8 cellular contexts compared by ENCODE assay signal in the genomic region with DNA sequence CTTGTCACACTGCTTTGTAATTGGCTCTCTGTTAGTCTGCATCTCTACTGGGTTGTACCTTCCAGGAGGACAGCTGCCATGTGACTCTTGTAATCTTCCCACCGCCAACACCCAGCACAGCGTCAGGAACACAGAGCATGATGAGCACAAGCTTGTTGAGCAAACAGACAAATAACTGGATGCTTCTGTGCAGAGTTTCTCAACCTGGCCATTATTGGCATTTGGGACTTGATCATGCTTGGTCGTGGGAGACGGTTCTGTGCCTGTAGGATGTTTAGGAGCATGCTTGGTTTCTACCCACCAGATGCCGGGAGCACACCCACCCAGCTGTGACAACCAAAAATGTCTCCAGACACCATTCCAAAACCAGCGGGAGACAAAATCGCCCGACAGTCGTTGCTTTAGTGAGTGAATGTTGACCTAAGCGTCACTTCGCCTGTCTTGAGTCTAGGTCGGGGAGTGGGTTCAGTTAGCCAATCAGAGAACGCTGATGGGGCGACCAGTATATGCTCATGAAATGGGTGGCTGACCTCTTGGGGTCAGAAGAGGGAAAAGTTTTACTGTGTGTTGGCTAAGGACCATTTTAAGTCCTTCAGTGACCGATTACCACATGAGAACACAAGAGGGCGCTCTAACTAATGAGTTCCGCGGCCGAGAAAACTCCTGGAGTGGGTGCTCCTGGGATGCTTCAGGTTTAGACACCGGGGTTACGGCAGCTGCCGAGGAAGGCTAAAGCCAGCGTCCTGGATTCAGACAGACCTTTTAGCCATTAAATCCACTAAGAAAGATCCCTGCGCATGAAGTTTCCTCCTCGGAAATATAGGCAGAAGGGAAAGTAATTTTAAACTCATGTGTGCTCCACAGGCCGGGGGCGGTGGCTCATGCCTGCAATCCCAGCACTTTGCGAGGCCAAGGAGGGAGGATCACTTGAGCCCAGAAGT. TPM values are rescaled to one million over a fixed set of nuclear protein-coding genes. Genes with fewer than 3 reads are reported as not detected.
A peak's percentile ranks its signal among the peaks of the same experiment; 100 is the strongest.
DNase-seq lines count a peak whose midpoint lies in the region; ATAC-seq and TF ChIP-seq lines count a peak whose summit lies in the region.

No MANE protein-coding gene starts in this region.

- H3K4me1 Mint-ChIP-seq in activated T-helper 2 cell treated with anti-CD3 and anti-CD28 coated beads, Interferon-gamma antibody, Interleukin-2, Interleukin-4, amounts not matched to agents 10 μg/mL and 5 μg/mL and 100 μg/mL, durations not matched to agents 14 hours and 24 hours and 36 hours (ENCODE audit: low read depth): peaks cover 4% of the 10 kb centered on the region
- peaks cover 6% of the 10 kb centered on the region for H3K4me1 Mint-ChIP-seq in osteocyte (ENCODE audit: unreplicated experiment)

- peak; percentile 75 for ATAC-seq in DND-41 (ENCODE audit: insufficient read depth, low read depth)
- ATAC-seq in foreskin keratinocyte: peak; percentile 44
- ATAC-seq in upper lobe of left lung (ENCODE audit: low FRiP score in 2 of 2): peak; percentile 81 to 82
- no peak for ATAC-seq in GM21619 (IDR thresholded peaks at IDR 0.05; ENCODE audit: unreplicated experiment)

- H3K27me3 Mint-ChIP-seq in activated T-helper 2 cell treated with anti-CD3 and anti-CD28 coated beads, Interferon-gamma antibody, Interleukin-2, Interleukin-4, amounts not matched to agents 10 μg/mL and 5 μg/mL and 100 μg/mL, durations not matched to agents 14 hours and 24 hours and 36 hours (ENCODE audit: low read depth): peaks cover 8% of the 10 kb centered on the region
- peaks cover 23% of the 10 kb centered on the region for H3K27me3 Mint-ChIP-seq in osteocyte (ENCODE audit: unreplicated experiment)

- H3K36me3 ChIP-seq in DND-41 (ENCODE audit: insufficient read depth, low read length): peaks cover 9% of the 10 kb centered on the region; the same call in 1 of the 2 replicates
- peaks cover 0 to 50% (median 9%) of the 10 kb centered on the region in 4 donors for H3K36me3 ChIP-seq in upper lobe of left lung

- 44 to 68% methylated on average over 19 to 28 of the region's 28 CpGs for WGBS in upper lobe of left lung, 2 donors

- no peaks in the 10 kb centered on the region for H3K79me2 ChIP-seq in DND-41 (ENCODE audit: insufficient read depth, low read length)

- H3K4me2 ChIP-seq in DND-41 (ENCODE audit: insufficient read depth, low read length): peak overlapping the region; percentile 38; the same call in 1 of the 2 replicates

- H3K9me3 ChIP-seq in DND-41 (ENCODE audit: insufficient read depth, low read length, severe bottlenecking) (no peaks in the 10 kb centered on the region), upper lobe of left lung (no peaks in the 10 kb centered on the region)

- no peaks in the 10 kb centered on the region for H4K20me1 ChIP-seq in DND-41 (ENCODE audit: insufficient read depth, low read length)

- H3K4me1 ChIP-seq in DND-41 (ENCODE audit: insufficient read depth, low read length): no peaks in the 10 kb centered on the region
- no peaks in the 10 kb centered on the region for H3K4me1 ChIP-seq in foreskin keratinocyte
- H3K4me1 ChIP-seq in upper lobe of left lung: peaks cover 30 to 64% (median 36%) of the 10 kb centered on the region in 4 donors

- TF ChIP-seq CTCF in DND-41 (IDR thresholded peaks at IDR 0.05; ENCODE audit: borderline replicate concordance, extremely low read depth, low read length, poor library complexity, severe bottlenecking) (peak; percentile 84), foreskin keratinocyte (conservative IDR thresholded peaks at IDR 0.05) (peak; percentile 82), osteocyte (IDR thresholded peaks at IDR 0.05) (peak; percentile 84), upper lobe of left lung (IDR thresholded peaks at IDR 0.05) (peak; percentile 70 to 84 (median 76))

- H3K27me3 ChIP-seq in DND-41 (ENCODE audit: insufficient read depth, low read length, poor library complexity): peaks cover 2% of the 10 kb centered on the region
- H3K27me3 ChIP-seq in foreskin keratinocyte: peaks cover 14% of the 10 kb centered on the region
- no peaks in the 10 kb centered on the region for H3K27me3 ChIP-seq in upper lobe of left lung

- DNase-seq in DND-41 (peak; percentile 59), M059J (ENCODE audit: low read depth) (peak; percentile 79), RPMI8226 (peak; percentile 71), foreskin keratinocyte (peak; percentile 19 to 51), osteocyte (ENCODE audit: extremely low spot score, unreplicated experiment) (no peak), upper lobe of left lung (peak; percentile 38 to 82)
- peak; percentile 39 for DNase-seq in activated T-helper 2 cell treated with anti-CD3 and anti-CD28 coated beads, Interferon-gamma antibody, Interleukin-2, Interleukin-4, amounts not matched to agents 10 μg/mL and 5 μg/mL and 100 μg/mL, durations not matched to agents 14 hours and 24 hours and 36 hours (ENCODE audit: low spot score)

- H3K9me3 Mint-ChIP-seq in activated T-helper 2 cell treated with anti-CD3 and anti-CD28 coated beads, Interferon-gamma antibody, Interleukin-2, Interleukin-4, amounts not matched to agents 10 μg/mL and 5 μg/mL and 100 μg/mL, durations not matched to agents 14 hours and 24 hours and 36 hours: no peaks in the 10 kb centered on the region
- H3K9me3 Mint-ChIP-seq in osteocyte (ENCODE audit: unreplicated experiment): no peaks in the 10 kb centered on the region

- H3K27ac ChIP-seq in DND-41 (ENCODE audit: low read length): no peak overlapping the region
- H3K27ac ChIP-seq in foreskin keratinocyte: no peak overlapping the region
- peak overlapping the region; percentile 2 to 84 (median 42) for H3K27ac ChIP-seq in upper lobe of left lung

- no peak for TF ChIP-seq EP300 in upper lobe of left lung (IDR thresholded peaks at IDR 0.05)

- H3K4me3 Mint-ChIP-seq in activated T-helper 2 cell treated with anti-CD3 and anti-CD28 coated beads, Interferon-gamma antibody, Interleukin-2, Interleukin-4, amounts not matched to agents 10 μg/mL and 5 μg/mL and 100 μg/mL, durations not matched to agents 14 hours and 24 hours and 36 hours (ENCODE audit: low read depth): peak overlapping the region; percentile 47
- peak overlapping the region; percentile 56 for H3K4me3 Mint-ChIP-seq in osteocyte (ENCODE audit: unreplicated experiment)

- H3K9ac ChIP-seq in DND-41 (ENCODE audit: low read depth, low read length): no peak overlapping the region

- H2AFZ ChIP-seq in DND-41 (ENCODE audit: low read depth, low read length): 0 out of 2 replicates have a peak overlapping the region, but pooled peaks have one; percentile 8

- no peaks in the 10 kb centered on the region for H3K36me3 Mint-ChIP-seq in activated T-helper 2 cell treated with anti-CD3 and anti-CD28 coated beads, Interferon-gamma antibody, Interleukin-2, Interleukin-4, amounts not matched to agents 10 μg/mL and 5 μg/mL and 100 μg/mL, durations not matched to agents 14 hours and 24 hours and 36 hours (ENCODE audit: low read depth)
- no peaks in the 10 kb centered on the region for H3K36me3 Mint-ChIP-seq in osteocyte (ENCODE audit: unreplicated experiment)

- H3K4me3 ChIP-seq in DND-41 (ENCODE audit: low read depth in 1 of 2, low read length in 2 of 2) (no peak overlapping the region), upper lobe of left lung (no peak overlapping the region)

- intact Hi-C loops in activated T-helper 2 cell treated with anti-CD3 and anti-CD28 coated beads, Interferon-gamma antibody, Interleukin-2, Interleukin-4, amounts not matched to agents 10 μg/mL and 5 μg/mL and 100 μg/mL, durations not matched to agents 14 hours and 24 hours and 36 hours (cut with micrococcal nuclease): loop anchor here (1.0 kb wide), 1 partner anchor 97 kb away; no protein-coding TSS in a partner anchor

- no peak overlapping the region for H3K27ac Mint-ChIP-seq in activated T-helper 2 cell treated with anti-CD3 and anti-CD28 coated beads, Interferon-gamma antibody, Interleukin-2, Interleukin-4, amounts not matched to agents 10 μg/mL and 5 μg/mL and 100 μg/mL, durations not matched to agents 14 hours and 24 hours and 36 hours
- H3K27ac Mint-ChIP-seq in osteocyte (ENCODE audit: unreplicated experiment): no peak overlapping the region

- TF ChIP-seq POLR2A in upper lobe of left lung (IDR thresholded peaks at IDR 0.05): no peak

RNA-seq across cellular contexts. Expression of a gene that starts 57.8 kb away (rescaled TPM):
- total RNA-seq in M059J (2014; rRNA removed; shearing (Covaris generic)): 13.4 and 22.6 TPM in 2 replicates
- 20.7 and 22.0 TPM in 2 replicates for total RNA-seq in activated T-helper 2 cell treated with anti-CD3 and anti-CD28 coated beads, Interferon-gamma antibody, Interleukin-2, Interleukin-4, amounts not matched to agents 10 μg/mL and 5 μg/mL and 100 μg/mL, durations not matched to agents 14 hours and 24 hours and 36 hours
- 52.3 and 54.7 TPM in 2 replicates for total RNA-seq in foreskin keratinocyte
- 14.6 and 17.8 TPM in 2 replicates for polyA plus RNA-seq in foreskin keratinocyte
- 72.0 and 73.5 TPM in 2 replicates for total RNA-seq in osteocyte
- 10 to 100 TPM; 42.3 to 96.1 (median 53.4) TPM for total RNA-seq in upper lobe of left lung

Comparison
In these comparisons a context has a peak if more than half of its experiments do, and no peak if none do; other contexts are left out.
1. H3K27ac ChIP-seq: peak in upper lobe of left lung (4 of 4); none in DND-41 (single experiment) and foreskin keratinocyte (single experiment).
2. Peak in every context shown above with its lines, with median percentiles within 50 percentile points of each other: CTCF ChIP-seq.